8 cellular contexts compared by ENCODE assay signal in genomic region chr6:116101790-116102189, GRCh38. TPM values are rescaled to one million over a fixed set of nuclear protein-coding genes. Genes with fewer than 3 reads are reported as not detected.
DNase-seq lines count a peak whose midpoint lies in the region; ATAC-seq and TF ChIP-seq lines count a peak whose summit lies in the region.

No MANE protein-coding gene starts in this region.

- TF ChIP-seq CTCF in GM06990 (IDR thresholded peaks at IDR 0.05; ENCODE audit: insufficient read depth, low read length, poor library complexity, severe bottlenecking) (no peak), Peyer's patch (IDR thresholded peaks at IDR 0.05) (no peak), fibroblast of lung (conservative IDR thresholded peaks at IDR 0.05 in 1 of 2, IDR thresholded peaks at IDR 0.05 in 1 of 2; ENCODE audit: low read depth in 1 of 2, low read length in 2 of 2) (no peak), prostate gland (IDR thresholded peaks at IDR 0.05) (no peak)

- DNase-seq in GM06990 (ENCODE audit: extremely low read depth, insufficient read length) (no peak), Peyer's patch (no peak), fibroblast of lung (ENCODE audit: low read depth in 2 of 2) (no peak), prostate gland (ENCODE audit: low spot score) (no peak), NCI-H526 treated with DMSO at 0.1 percent for 48 hours (lab: John Stamatoyannopoulos, UW) (no peak), NCI-H226 (no peak)

- ATAC-seq in GM18519 (IDR thresholded peaks at IDR 0.05; ENCODE audit: low FRiP score, unreplicated experiment) (no peak), HG03439 (IDR thresholded peaks at IDR 0.05; ENCODE audit: unreplicated experiment) (no peak)

- no peak overlapping the region for H3K9ac ChIP-seq in fibroblast of lung (ENCODE audit: insufficient read depth, low read length)

- no peaks in the 10 kb centered on the region for H4K20me1 ChIP-seq in fibroblast of lung (ENCODE audit: control insufficient read depth, extremely low read depth, insufficient read depth, low read length)

- H3K79me2 ChIP-seq in fibroblast of lung (ENCODE audit: control insufficient read depth, insufficient read depth, low read length): no peaks in the 10 kb centered on the region

- H2AFZ ChIP-seq in fibroblast of lung (ENCODE audit: low read length): peak overlapping the region; percentile 96

- peak overlapping the region; percentile 90 to 98 (median 96) for H3K27ac ChIP-seq in Peyer's patch
- H3K27ac ChIP-seq in fibroblast of lung (ENCODE audit: insufficient read depth, low read length): no peak overlapping the region
- peak overlapping the region; percentile 95 to 98 for H3K27ac ChIP-seq in prostate gland

- H3K4me1 ChIP-seq in Peyer's patch (peaks cover 0 to 45% (median 7%) of the 10 kb centered on the region in 4 donors), fibroblast of lung (ENCODE audit: control insufficient read depth, extremely low read depth, insufficient read depth, low read length) (peaks cover 2% of the 10 kb centered on the region), prostate gland (replicated peaks) (peaks cover 7% of the 10 kb centered on the region)

- no peak for TF ChIP-seq POLR2A in Peyer's patch (IDR thresholded peaks at IDR 0.05)
- TF ChIP-seq POLR2A in prostate gland (IDR thresholded peaks at IDR 0.05): no peak

- peak overlapping the region; percentile 95 for H3K4me2 ChIP-seq in fibroblast of lung (ENCODE audit: extremely low read depth, insufficient read depth, low read length)

- intact Hi-C loops in prostate gland (cut with DNase I): loop anchor here (2.0 to 5.0 kb wide), 2 partner anchors 39 to 91 kb away; partner anchors contain the start of gene FRK

- H3K9me3 ChIP-seq in Peyer's patch: no peaks in the 10 kb centered on the region
- no peaks in the 10 kb centered on the region for H3K9me3 ChIP-seq in fibroblast of lung (ENCODE audit: control insufficient read depth, insufficient read depth, low read depth, low read length)
- no peaks in the 10 kb centered on the region for H3K9me3 ChIP-seq in prostate gland

- WGBS in prostate gland: 61% methylated on average over 2 of the region's 2 CpGs

- H3K27me3 ChIP-seq in GM06990 (replicated peaks; ENCODE audit: control insufficient read depth, insufficient read depth, low read length) (no peaks in the 10 kb centered on the region), Peyer's patch (no peaks in the 10 kb centered on the region), fibroblast of lung (ENCODE audit: control insufficient read depth, insufficient read depth, low read length) (no peaks in the 10 kb centered on the region), prostate gland (replicated peaks; ENCODE audit: insufficient read depth) (no peaks in the 10 kb centered on the region)

- H3K4me3 ChIP-seq in GM06990 (replicated peaks; ENCODE audit: low read depth, low read length) (peak overlapping the region; percentile 90), Peyer's patch (peak overlapping the region; percentile 61 to 93 (median 80)), fibroblast of lung (replicated peaks in 1 of 4; ENCODE audit: control extremely low read depth in 1 of 4, insufficient read depth in 1 of 4, low read depth in 3 of 4, low read length in 4 of 4) (peak overlapping the region; percentile 78 to 84 (median 80)), prostate gland (peak overlapping the region; percentile 84 to 86)

- H3K36me3 ChIP-seq in GM06990 (ENCODE audit: control insufficient read depth, insufficient read depth, low read length): no peaks in the 10 kb centered on the region; the same call in 1 of the 2 replicates
- H3K36me3 ChIP-seq in Peyer's patch: no peaks in the 10 kb centered on the region
- H3K36me3 ChIP-seq in fibroblast of lung (ENCODE audit: control insufficient read depth, insufficient read depth, low read length): no peaks in the 10 kb centered on the region
- no peaks in the 10 kb centered on the region for H3K36me3 ChIP-seq in prostate gland

RNA-seq across cellular contexts. Expression of gene NT5DC1, which starts 1.1 kb away (rescaled TPM):
- total RNA-seq in Peyer's patch (10 to 100 TPM in 3 of 4 donors, 1 to 10 TPM in 1; 5.0 to 34.5 (median 21.0) TPM), fibroblast of lung (5.6 and 8.1 TPM in 2 replicates), prostate gland (10 to 100 TPM; 12.3 to 26.1 TPM)
- polyA plus RNA-seq in fibroblast of lung: 17.9 and 20.0 TPM in 2 replicates
- polyA plus RNA-seq in fibroblast of lung (2012): 16.2 and 20.7 TPM in 2 replicates
- polyA minus RNA-seq in fibroblast of lung (ENCODE audit: low replicate concordance): 2.0 and 7.5 TPM in 2 replicates

RNA-seq across cellular contexts. Expression of gene COL10A1, which starts 24.1 kb away (rescaled TPM):
- not detected for total RNA-seq in Peyer's patch
- 1.3 and 40.1 TPM in 2 replicates for total RNA-seq in fibroblast of lung
- 17.3 and 82.1 TPM in 2 replicates for polyA plus RNA-seq in fibroblast of lung
- 3.6 and 14.7 TPM in 2 replicates for polyA plus RNA-seq in fibroblast of lung (2012)
- polyA minus RNA-seq in fibroblast of lung (ENCODE audit: low replicate concordance): 0.89 TPM in 1 of 2 replicates, not detected in the other
- total RNA-seq in prostate gland: not detected

RNA-seq across cellular contexts. Expression of gene FRK, which starts 41.1 kb away (rescaled TPM):
- 10 to 100 TPM in 3 of 4 donors, 1 to 10 TPM in 1; 7.4 to 54.3 (median 31.2) TPM for total RNA-seq in Peyer's patch
- 0.33 and 0.77 TPM in 2 replicates for total RNA-seq in fibroblast of lung
- 0.18 and 0.21 TPM in 2 replicates for polyA plus RNA-seq in fibroblast of lung
- polyA plus RNA-seq in fibroblast of lung (2012): 0.08 and 0.09 TPM in 2 replicates
- polyA minus RNA-seq in fibroblast of lung (ENCODE audit: low replicate concordance): 0.04 and 0.16 TPM in 2 replicates
- 1 to 10 TPM; 3.2 to 6.9 TPM for total RNA-seq in prostate gland
